ENCODE assay signal across 8 cellular contexts in the genomic region with DNA sequence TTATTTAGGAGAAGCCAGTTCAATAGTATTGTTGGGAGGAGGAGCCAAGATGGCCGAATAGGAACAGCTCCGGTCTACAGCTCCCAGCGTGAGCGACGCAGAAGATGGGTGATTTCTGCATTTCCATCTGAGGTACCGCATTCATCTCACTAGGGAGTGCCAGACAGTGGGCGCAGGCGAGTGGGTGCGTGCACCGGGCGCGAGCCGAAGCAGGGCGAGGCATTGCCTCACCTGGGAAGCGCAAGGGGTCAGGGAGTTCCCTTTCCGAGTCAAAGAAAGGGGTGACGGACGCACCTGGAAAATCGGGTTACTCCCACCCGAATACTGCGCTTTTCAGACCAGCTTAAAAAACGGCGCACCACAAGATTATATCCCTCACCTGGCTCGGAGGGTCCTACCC.
DNase-seq lines count a peak whose midpoint lies in the region; ATAC-seq and TF ChIP-seq lines count a peak whose summit lies in the region.
"Not testable (repeated sequence)": the region's sequence is repeated elsewhere in the genome, so short reads cannot be mapped to it uniquely, and the experiment has no call there.

No MANE protein-coding gene starts in this region.

- H3K79me2 ChIP-seq in PC-3 (ENCODE audit: low read length): not testable (repeated sequence)

- 0 out of 2 replicates have a peak overlapping the region, but pooled peaks have one; percentile 45 for H2AFZ ChIP-seq in PC-3 (ENCODE audit: low read length)

- not testable (repeated sequence) for H3F3A ChIP-seq in PC-3 (ENCODE audit: low read length, unreplicated experiment)

- not testable (repeated sequence) for H3K9ac ChIP-seq in PC-3 (ENCODE audit: low read length)

- CTCF ChIA-PET in Caco-2 (lab: Charles Lee); PC-3 (lab: Charles Lee); WTC11 (lab: Charles Lee): not testable (repeated sequence)

- not testable (repeated sequence) for H3K27me3 Mint-ChIP-seq in Caco-2 (ENCODE audit: insufficient read depth, unreplicated experiment); WTC11 (ENCODE audit: low read depth)

- H3K9me2 ChIP-seq in PC-3 (replicated peaks; ENCODE audit: low read length): not testable (repeated sequence)

- H4K20me1 ChIP-seq in PC-3 (ENCODE audit: low read length): not testable (repeated sequence)

- intact Hi-C loops in Caco-2 (cut with micrococcal nuclease; ENCODE audit: unreplicated experiment): not testable (repeated sequence)
- intact Hi-C loops in PC-3 (cut with micrococcal nuclease): loop anchor here (5.0 kb wide), 1 partner anchor 57 kb away; no protein-coding TSS in a partner anchor

- POLR2A ChIA-PET in Caco-2 (lab: Charles Lee); PC-3 (lab: Charles Lee; ENCODE audit: unreplicated experiment); WTC11 (lab: Charles Lee): not testable (repeated sequence)

- peak overlapping the region; percentile 45 for H3K4me3 Mint-ChIP-seq in Caco-2 (ENCODE audit: unreplicated experiment)
- H3K4me3 Mint-ChIP-seq in WTC11: peak overlapping the region; percentile 56

- peak overlapping the region; percentile 45; the same call in 1 of the 2 replicates for H3K27ac ChIP-seq in PC-3 (ENCODE audit: low read length)

- H3K9me3 ChIP-seq in Caco-2; PC-3 (ENCODE audit: low read length): not testable (repeated sequence)

- DNase-seq in Caco-2; PC-3; WTC11 (ENCODE audit: low spot score): not testable (repeated sequence)
- peak; percentile 17 for DNase-seq in ELF-1 (ENCODE audit: low read depth, low spot score)
- DNase-seq in LNCaP clone FGC (ENCODE audit: low read depth): peak; percentile 13
- DNase-seq in NCI-H146 (lab: John Stamatoyannopoulos, UW): peak; percentile 32
- DNase-seq in NCI-H2171 (lab: John Stamatoyannopoulos, UW): peak; percentile 1
- peak; percentile 7 for DNase-seq in NCI-H748 treated with DMSO at 0.1 percent for 48 hours (lab: John Stamatoyannopoulos, UW)

- ATAC-seq in PC-3: peak; percentile 43
- ATAC-seq in WTC11: not testable (repeated sequence)

- not testable (repeated sequence) for BruUV-seq in Caco-2 (replicated peaks; lab: Mats Ljungman, UMichigan)
- TSS peak; percentile 53 for BruUV-seq in PC-3 (replicated peaks; lab: Mats Ljungman, UMichigan)

- not testable (repeated sequence) for H3K27me3 ChIP-seq in Caco-2 (replicated peaks; ENCODE audit: control insufficient read depth, insufficient read depth, low read length); PC-3 (ENCODE audit: low read length)

- H3K27ac Mint-ChIP-seq in Caco-2 (ENCODE audit: unreplicated experiment); WTC11: not testable (repeated sequence)

- H3K4me2 ChIP-seq in PC-3 (ENCODE audit: low read length): peak overlapping the region; percentile 79

- H3K36me3 Mint-ChIP-seq in Caco-2 (ENCODE audit: insufficient read depth, unreplicated experiment); WTC11: not testable (repeated sequence)

- not testable (repeated sequence) for H3K36me3 ChIP-seq in Caco-2 (ENCODE audit: control insufficient read depth, insufficient read depth, low read length); PC-3 (ENCODE audit: low read depth, low read length)

- H3K4me3 ChIP-seq in Caco-2 (ENCODE audit: low read depth, low read length): not testable (repeated sequence)
- H3K4me3 ChIP-seq in LNCaP clone FGC (ENCODE audit: low read depth, low read length) (peak overlapping the region; percentile 61), PC-3 (ENCODE audit: low read length) (peak overlapping the region; percentile 58)

- not testable (repeated sequence) for TF ChIP-seq CTCF in Caco-2 (IDR thresholded peaks at IDR 0.05; ENCODE audit: insufficient read depth in 1 of 2, low read depth in 1 of 2, low read length in 1 of 2, severe bottlenecking in 1 of 2, unreplicated experiment in 1 of 2); LNCaP clone FGC (IDR thresholded peaks at IDR 0.05; ENCODE audit: control insufficient read depth, extremely low read depth, insufficient read depth); PC-3 (conservative IDR thresholded peaks at IDR 0.05; ENCODE audit: low read depth, low read length); WTC11 (IDR thresholded peaks at IDR 0.05)

- H3K4me1 Mint-ChIP-seq in Caco-2 (ENCODE audit: low read depth, unreplicated experiment); WTC11: not testable (repeated sequence)

- H3K9me3 Mint-ChIP-seq in Caco-2 (ENCODE audit: unreplicated experiment); WTC11: not testable (repeated sequence)

- H3K4me1 ChIP-seq in Caco-2: not testable (repeated sequence)
- peaks cover 18% of the 10 kb centered on the region for H3K4me1 ChIP-seq in PC-3 (ENCODE audit: insufficient read depth, low read length)
